ENCODE assay signal across 14 cellular contexts in the genomic region with DNA sequence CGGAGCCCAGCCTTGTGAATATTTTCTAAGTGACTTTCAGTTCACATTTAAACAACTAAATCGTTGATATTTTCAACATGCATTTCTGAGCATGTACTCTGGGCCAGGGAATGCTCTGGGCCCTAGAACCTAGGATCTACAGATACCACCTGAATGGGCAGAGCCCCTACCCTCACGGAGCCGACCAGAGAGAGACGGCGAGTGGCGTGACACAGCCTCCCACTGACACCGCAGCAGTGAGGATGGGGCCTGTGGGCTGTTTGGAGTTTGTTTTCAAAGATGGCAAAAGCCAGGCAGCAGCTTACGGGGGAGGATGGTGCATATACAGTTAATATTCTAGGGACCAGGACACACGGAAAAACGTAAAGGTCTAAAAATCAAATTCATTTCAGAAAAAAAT. TPM values are rescaled to one million over a fixed set of nuclear protein-coding genes. Genes with fewer than 3 reads are reported as not detected.
DNase-seq lines count a peak whose midpoint lies in the region; ATAC-seq and TF ChIP-seq lines count a peak whose summit lies in the region.
"Had no signal": no experiment of that assay in that cellular context is flagged by ENCODE, and none has a peak within 500 bp of the region (broad histone marks: within the 10 kb centered on the region; RNA-seq: fewer than 3 reads in every experiment).

No MANE protein-coding gene starts in this region.

- no peak for TF ChIP-seq EP300 in SK-N-SH (IDR thresholded peaks at IDR 0.05; ENCODE audit: borderline replicate concordance in 1 of 2, low read depth in 1 of 2, low read length in 1 of 2)

- no peaks in the 10 kb centered on the region for H3K4me1 Mint-ChIP-seq in type B pancreatic cell (ENCODE audit: unreplicated experiment)
- H3K4me1 Mint-ChIP-seq: GM23338 had no signal

- POLR2A ChIA-PET in SK-N-SH (lab: Yijun Ruan, JAX) = no interaction called here

- H3K9me3 ChIP-seq in SK-N-SH = no peaks in the 10 kb centered on the region

- H3K36me3 Mint-ChIP-seq in activated naive CD4-positive, alpha-beta T cell treated with anti-CD3 and anti-CD28 coated beads, Interleukin-2, amount 50 U/mL, for 72 hours = peaks cover 3 to 10% of the 10 kb centered on the region in 2 donors
- H3K36me3 Mint-ChIP-seq in type B pancreatic cell = peaks cover 10% of the 10 kb centered on the region

- WGBS in SK-N-SH (ENCODE audit: low lambda C conversion rate) = 96% methylated on average over 11 of the region's 11 CpGs

- no peak overlapping the region for H3K27ac ChIP-seq in SK-N-SH (ENCODE audit: low read depth in 2 of 2, low read length in 1 of 2)
- H3K27ac ChIP-seq: 22Rv1, BLaER1 had no signal

- H3K9me2 ChIP-seq in SK-N-SH = no peaks in the 10 kb centered on the region

- CTCF ChIA-PET in SK-N-SH (lab: Yijun Ruan, JAX) = no interaction called here

- intact Hi-C loops in posterior vena cava (cut with DNase I) = loop anchor here in 1 of 2 donors (5.0 kb wide), 1 partner anchor 1379 kb away; no protein-coding TSS in a partner anchor

- no peak for TF ChIP-seq CTCF in SK-N-SH (IDR thresholded peaks at IDR 0.05)
- TF ChIP-seq CTCF in type B pancreatic cell (conservative IDR thresholded peaks at IDR 0.05) = no peak

- H3K27ac Mint-ChIP-seq in activated naive CD4-positive, alpha-beta T cell treated with anti-CD3 and anti-CD28 coated beads, Interleukin-2, amount 50 U/mL, for 72 hours = peak overlapping the region; percentile 50 to 59
- no peak overlapping the region for H3K27ac Mint-ChIP-seq in type B pancreatic cell
- H3K27ac Mint-ChIP-seq: GM23338 had no signal

- no peaks in the 10 kb centered on the region for H3K9me3 Mint-ChIP-seq in activated naive CD4-positive, alpha-beta T cell treated with anti-CD3 and anti-CD28 coated beads, Interleukin-2, amount 50 U/mL, for 72 hours
- no peaks in the 10 kb centered on the region for H3K9me3 Mint-ChIP-seq in type B pancreatic cell
- H3K9me3 Mint-ChIP-seq: GM23338 had no signal

- H3K36me3 ChIP-seq in SK-N-SH (replicated peaks in 1 of 2; ENCODE audit: control insufficient read depth in 1 of 2, insufficient read depth in 2 of 2, low read length in 1 of 2) = peaks cover 7 to 35% of the 10 kb centered on the region in 2 experiments

- H3K79me2 ChIP-seq in SK-N-SH (ENCODE audit: insufficient read depth) = peaks cover 42% of the 10 kb centered on the region

- no peak for TF ChIP-seq RAD21 in SK-N-SH (IDR thresholded peaks at IDR 0.05; ENCODE audit: low read length)

- no peaks in the 10 kb centered on the region for H3K27me3 Mint-ChIP-seq in type B pancreatic cell

- H3F3A ChIP-seq in SK-N-SH (replicated peaks; ENCODE audit: insufficient read depth) = no peaks in the 10 kb centered on the region

- H3K4me3 Mint-ChIP-seq in type B pancreatic cell = no peak overlapping the region
- H3K4me3 Mint-ChIP-seq: GM23338 had no signal

- H3K4me3 ChIP-seq in SK-N-SH (ENCODE audit: low read depth in 2 of 2, low read length in 1 of 2) = no peak overlapping the region
- H3K4me3 ChIP-seq: BLaER1, GM12878, GM23338 had no signal

- no peaks in the 10 kb centered on the region for H3K27me3 ChIP-seq in SK-N-SH (ENCODE audit: insufficient read depth)
- H3K27me3 ChIP-seq: BLaER1 had no signal

- no peak for ATAC-seq in SK-N-SH treated with all-trans-retinoic acid at 6 μM for 48 hours
- no peak for ATAC-seq in activated naive CD4-positive, alpha-beta T cell treated with anti-CD3 and anti-CD28 coated beads, Interleukin-2, amount 50 U/mL, for 72 hours
- ATAC-seq: GM12878, GM23338 had no signal

- DNase-seq in SK-N-SH (peak; percentile 15), posterior vena cava (ENCODE audit: low spot score) (peak; percentile 61), type B pancreatic cell (ENCODE audit: extremely low spot score, unreplicated experiment) (peak; percentile 57), SW 1271 (lab: John Stamatoyannopoulos, UW) (no peak), GF-D8 (lab: John Stamatoyannopoulos, UW) (no peak)
- no peak for DNase-seq in activated naive CD4-positive, alpha-beta T cell treated with anti-CD3 and anti-CD28 coated beads, Interleukin-2, amount 50 U/mL, for 72 hours (ENCODE audit: low spot score in 2 of 2)
- DNase-seq in activated naive CD4-positive, alpha-beta T cell (lab: John Stamatoyannopoulos, UW) = no peak
- DNase-seq: Calu3, DMS 273 treated with DMSO at 0.1 percent for 48 hours had no signal

- no peak overlapping the region for H3K9ac ChIP-seq in SK-N-SH
- H3K9ac ChIP-seq: BLaER1 had no signal

- H2AFZ ChIP-seq in SK-N-SH (ENCODE audit: low read depth) = no peak overlapping the region
- H2AFZ ChIP-seq: GM23338 had no signal

- peaks cover 8% of the 10 kb centered on the region; the same call in 1 of the 2 replicates for H4K20me1 ChIP-seq in SK-N-SH (ENCODE audit: insufficient read depth)

- H3K4me2 ChIP-seq in SK-N-SH = no peak overlapping the region
- H3K4me2 ChIP-seq: BLaER1, GM23338 had no signal

- peaks cover 0 to 9% of the 10 kb centered on the region in 2 experiments; a peak in 1 of 4 replicates for H3K4me1 ChIP-seq in SK-N-SH (ENCODE audit: control insufficient read depth in 1 of 2, insufficient read depth in 2 of 2, low read depth in 1 of 2, low read length in 1 of 2)
- H3K4me1 ChIP-seq: BLaER1 had no signal

TF ChIP-seq in SK-N-SH, 30 proteins besides CTCF, POLR2A, EP300 and RAD21 (continues in another document):
- no peak for TF ChIP-seq POLR2AphosphoS5 (IDR thresholded peaks at IDR 0.05; ENCODE audit: low read depth, low read length)
- no peak for TF ChIP-seq SIN3A (IDR thresholded peaks at IDR 0.05; ENCODE audit: borderline replicate concordance, low read depth, low read length)
- no peak for TF ChIP-seq SMC3 (IDR thresholded peaks at IDR 0.05; ENCODE audit: low read depth, low read length)
- no peak for TF ChIP-seq GATA2 (CRISPR knock-in tag; IDR thresholded peaks at IDR 0.05)
- no peak for TF ChIP-seq FOSL2 (IDR thresholded peaks at IDR 0.05; ENCODE audit: borderline replicate concordance, low read depth)
- TF ChIP-seq, protein P1, sequence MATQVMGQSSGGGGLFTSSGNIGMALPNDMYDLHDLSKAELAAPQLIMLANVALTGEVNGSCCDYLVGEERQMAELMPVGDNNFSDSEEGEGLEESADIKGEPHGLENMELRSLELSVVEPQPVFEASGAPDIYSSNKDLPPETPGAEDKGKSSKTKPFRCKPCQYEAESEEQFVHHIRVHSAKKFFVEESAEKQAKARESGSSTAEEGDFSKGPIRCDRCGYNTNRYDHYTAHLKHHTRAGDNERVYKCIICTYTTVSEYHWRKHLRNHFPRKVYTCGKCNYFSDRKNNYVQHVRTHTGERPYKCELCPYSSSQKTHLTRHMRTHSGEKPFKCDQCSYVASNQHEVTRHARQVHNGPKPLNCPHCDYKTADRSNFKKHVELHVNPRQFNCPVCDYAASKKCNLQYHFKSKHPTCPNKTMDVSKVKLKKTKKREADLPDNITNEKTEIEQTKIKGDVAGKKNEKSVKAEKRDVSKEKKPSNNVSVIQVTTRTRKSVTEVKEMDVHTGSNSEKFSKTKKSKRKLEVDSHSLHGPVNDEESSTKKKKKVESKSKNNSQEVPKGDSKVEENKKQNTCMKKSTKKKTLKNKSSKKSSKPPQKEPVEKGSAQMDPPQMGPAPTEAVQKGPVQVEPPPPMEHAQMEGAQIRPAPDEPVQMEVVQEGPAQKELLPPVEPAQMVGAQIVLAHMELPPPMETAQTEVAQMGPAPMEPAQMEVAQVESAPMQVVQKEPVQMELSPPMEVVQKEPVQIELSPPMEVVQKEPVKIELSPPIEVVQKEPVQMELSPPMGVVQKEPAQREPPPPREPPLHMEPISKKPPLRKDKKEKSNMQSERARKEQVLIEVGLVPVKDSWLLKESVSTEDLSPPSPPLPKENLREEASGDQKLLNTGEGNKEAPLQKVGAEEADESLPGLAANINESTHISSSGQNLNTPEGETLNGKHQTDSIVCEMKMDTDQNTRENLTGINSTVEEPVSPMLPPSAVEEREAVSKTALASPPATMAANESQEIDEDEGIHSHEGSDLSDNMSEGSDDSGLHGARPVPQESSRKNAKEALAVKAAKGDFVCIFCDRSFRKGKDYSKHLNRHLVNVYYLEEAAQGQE (IDR thresholded peaks at IDR 0.05; ENCODE audit: low read depth, low read length) = no peak

TF ChIP-seq in SK-N-SH treated with all-trans-retinoic acid at 6 μM for 48 hours, 23 proteins besides CTCF, POLR2A, EP300 and RAD21 (continues in another document):
- TF ChIP-seq TOX (CRISPR knock-in tag; IDR thresholded peaks at IDR 0.05; ENCODE audit: borderline replicate concordance) (no peak), ESRRG (CRISPR knock-in tag; IDR thresholded peaks at IDR 0.05) (no peak), ZNF70 (CRISPR knock-in tag; IDR thresholded peaks at IDR 0.05) (no peak), PPARA (CRISPR knock-in tag; IDR thresholded peaks at IDR 0.05; ENCODE audit: borderline replicate concordance) (no peak), ISL1 (CRISPR knock-in tag; IDR thresholded peaks at IDR 0.05) (no peak)
- TF ChIP-seq, protein P2, sequence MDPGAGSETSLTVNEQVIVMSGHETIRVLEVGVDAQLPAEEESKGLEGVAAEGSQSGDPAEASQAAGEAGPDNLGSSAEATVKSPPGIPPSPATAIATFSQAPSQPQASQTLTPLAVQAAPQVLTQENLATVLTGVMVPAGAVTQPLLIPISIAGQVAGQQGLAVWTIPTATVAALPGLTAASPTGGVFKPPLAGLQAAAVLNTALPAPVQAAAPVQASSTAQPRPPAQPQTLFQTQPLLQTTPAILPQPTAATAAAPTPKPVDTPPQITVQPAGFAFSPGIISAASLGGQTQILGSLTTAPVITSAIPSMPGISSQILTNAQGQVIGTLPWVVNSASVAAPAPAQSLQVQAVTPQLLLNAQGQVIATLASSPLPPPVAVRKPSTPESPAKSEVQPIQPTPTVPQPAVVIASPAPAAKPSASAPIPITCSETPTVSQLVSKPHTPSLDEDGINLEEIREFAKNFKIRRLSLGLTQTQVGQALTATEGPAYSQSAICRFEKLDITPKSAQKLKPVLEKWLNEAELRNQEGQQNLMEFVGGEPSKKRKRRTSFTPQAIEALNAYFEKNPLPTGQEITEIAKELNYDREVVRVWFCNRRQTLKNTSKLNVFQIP (CRISPR knock-in tag; IDR thresholded peaks at IDR 0.05; ENCODE audit: borderline replicate concordance, low read depth) = no peak

RNA-seq across cellular contexts. Expression of gene NELFA, which starts 17.7 kb away (rescaled TPM):
- 17.3 and 26.8 TPM in 2 replicates for polyA plus RNA-seq in SK-N-SH (2012; rRNA removed)
- polyA plus RNA-seq in SK-N-SH (2012; cell fraction: cytosol; rRNA removed) = 12.3 and 17.5 TPM in 2 replicates
- 46.8 and 63.7 TPM in 2 replicates for polyA plus RNA-seq in SK-N-SH (2012; cell fraction: nucleus; rRNA removed)
- 10 to 100 TPM; 44.8 to 53.8 TPM for total RNA-seq in activated naive CD4-positive, alpha-beta T cell treated with anti-CD3 and anti-CD28 coated beads, Interleukin-2, amount 50 U/mL, for 72 hours
- total RNA-seq in posterior vena cava (10 to 100 TPM; 16.2 to 17.3 TPM), type B pancreatic cell (ENCODE audit: low replicate concordance) (42.2 and 44.8 TPM in 2 replicates)

Comparison
In these comparisons a context has a peak if more than half of its experiments do, and no peak if none do; other contexts are left out.
1. DNase-seq: peak in SK-N-SH (single experiment), posterior vena cava (single experiment) and type B pancreatic cell (single experiment); none in activated naive CD4-positive, alpha-beta T cell treated with anti-CD3 and anti-CD28 coated beads, Interleukin-2, amount 50 U/mL, for 72 hours (0 of 2), activated naive CD4-positive, alpha-beta T cell (0 of 4), SW 1271 (0 of 2) and GF-D8 (single experiment).